ENCODE assay signal across 19 cellular contexts in the genomic region with DNA sequence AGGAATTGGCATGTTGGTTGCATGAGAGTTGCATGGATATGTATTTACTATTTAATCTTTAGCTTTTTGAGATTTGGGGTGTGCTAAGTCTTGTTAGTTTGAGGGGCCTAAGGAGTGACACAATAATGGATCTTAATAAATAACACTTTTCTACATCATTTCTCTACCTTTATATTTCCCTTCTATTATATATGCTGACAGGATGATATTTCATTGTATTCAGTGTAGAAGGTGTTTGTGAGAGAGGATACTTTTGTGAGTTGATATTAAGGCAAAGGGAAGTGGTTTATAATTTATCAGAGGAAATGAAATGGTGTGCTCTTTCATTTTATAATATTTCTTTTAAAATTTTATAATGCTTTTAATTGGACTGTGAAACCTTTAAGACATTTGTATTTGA. TPM values are rescaled to one million over a fixed set of nuclear protein-coding genes. Genes with fewer than 3 reads are reported as not detected.
DNase-seq lines count a peak whose midpoint lies in the region; ATAC-seq and TF ChIP-seq lines count a peak whose summit lies in the region.
"Had no signal": no experiment of that assay in that cellular context is flagged by ENCODE, and none has a peak within 500 bp of the region (broad histone marks: within the 10 kb centered on the region; RNA-seq: fewer than 3 reads in every experiment).

No MANE protein-coding gene starts in this region.

- H3K27me3 Mint-ChIP-seq in effector memory CD8-positive, alpha-beta T cell = no peaks in the 10 kb centered on the region
- H3K27me3 Mint-ChIP-seq: activated naive CD8-positive, alpha-beta T cell treated with anti-CD3 and anti-CD28 coated beads for 36 hours had no signal

- DNase-seq in heart left ventricle (no peak), right atrium auricular region (ENCODE audit: low spot score) (no peak), thoracic aorta (ENCODE audit: low spot score) (no peak), mucosa of gallbladder (ENCODE audit: low spot score) (no peak)
- DNase-seq in effector memory CD8-positive, alpha-beta T cell = no peak
- DNase-seq: activated naive CD8-positive, alpha-beta T cell treated with anti-CD3 and anti-CD28 coated beads for 36 hours; body of pancreas; effector memory CD4-positive, alpha-beta T cell; esophagus squamous epithelium; left colon; NCI-H1436 treated with DMSO at 0.1 percent for 48 hours; NCI-H524 treated with DMSO at 0.1 percent for 48 hours; nephron progenitor cell had no signal

- H2AFZ ChIP-seq in Loucy (ENCODE audit: low read length) = no peak overlapping the region
- H2AFZ ChIP-seq: parathyroid adenoma had no signal

- H3K79me2 ChIP-seq in Loucy (ENCODE audit: insufficient read depth, low read length) = peaks cover 98% of the 10 kb centered on the region

- H3K27me3 ChIP-seq in heart left ventricle = no peaks in the 10 kb centered on the region
- no peaks in the 10 kb centered on the region for H3K27me3 ChIP-seq in right atrium auricular region
- no peaks in the 10 kb centered on the region for H3K27me3 ChIP-seq in Loucy (ENCODE audit: insufficient read depth, low read length, poor library complexity, severe bottlenecking)
- no peaks in the 10 kb centered on the region for H3K27me3 ChIP-seq in thoracic aorta (replicated peaks; ENCODE audit: insufficient read depth)
- H3K27me3 ChIP-seq: body of pancreas, esophagus squamous epithelium had no signal

- H3K9me3 Mint-ChIP-seq in effector memory CD8-positive, alpha-beta T cell = no peaks in the 10 kb centered on the region
- H3K9me3 Mint-ChIP-seq: activated naive CD8-positive, alpha-beta T cell treated with anti-CD3 and anti-CD28 coated beads for 36 hours; nephron progenitor cell; WTC11 had no signal

- H3K9me3 ChIP-seq in heart left ventricle (no peaks in the 10 kb centered on the region), right atrium auricular region (no peaks in the 10 kb centered on the region), Loucy (ENCODE audit: insufficient read depth, low read depth, low read length) (no peaks in the 10 kb centered on the region), thoracic aorta (no peaks in the 10 kb centered on the region)
- H3K9me3 ChIP-seq: body of pancreas, esophagus squamous epithelium, HAP-1 had no signal

- intact Hi-C loops in heart left ventricle (cut with DNase I) = loop anchor here in 4 of 10 donors (5.0 kb wide), 2 partner anchors 463 to 1023 kb away; no protein-coding TSS in a partner anchor

- H3K27ac Mint-ChIP-seq in effector memory CD8-positive, alpha-beta T cell = peak overlapping the region; percentile 36 to 62
- H3K27ac Mint-ChIP-seq: WTC11 had no signal

- H3K36me3 ChIP-seq in heart left ventricle = peaks cover 0 to 24% (median 19%) of the 10 kb centered on the region in 9 donors
- peaks cover 15% of the 10 kb centered on the region for H3K36me3 ChIP-seq in right atrium auricular region
- peaks cover 28% of the 10 kb centered on the region for H3K36me3 ChIP-seq in Loucy (ENCODE audit: insufficient read depth, low read length)
- H3K36me3 ChIP-seq in thoracic aorta = no peaks in the 10 kb centered on the region
- H3K36me3 ChIP-seq: HAP-1 had no signal

- ATAC-seq in heart left ventricle (no peak), thoracic aorta (ENCODE audit: insufficient number of reproducible peaks, low FRiP score, low read depth) (no peak), GM18519 (IDR thresholded peaks at IDR 0.05; ENCODE audit: low FRiP score, unreplicated experiment) (no peak)
- ATAC-seq in effector memory CD8-positive, alpha-beta T cell (replicated peaks) = no peak
- ATAC-seq: body of pancreas, left colon, sciatic nerve, WTC11 had no signal

- H3K9me2 ChIP-seq in Loucy (replicated peaks; ENCODE audit: low read depth, low read length) = no peaks in the 10 kb centered on the region

- peak overlapping the region; percentile 55 to 61 for H3K4me3 Mint-ChIP-seq in effector memory CD8-positive, alpha-beta T cell
- H3K4me3 Mint-ChIP-seq: activated naive CD8-positive, alpha-beta T cell treated with anti-CD3 and anti-CD28 coated beads for 36 hours; nephron progenitor cell; WTC11 had no signal

- H3K4me1 ChIP-seq in heart left ventricle = peaks cover 5 to 96% (median 86%) of the 10 kb centered on the region in 12 donors
- peaks cover 0 to 88% of the 10 kb centered on the region in 2 donors for H3K4me1 ChIP-seq in right atrium auricular region
- peaks cover 66% of the 10 kb centered on the region for H3K4me1 ChIP-seq in Loucy (ENCODE audit: insufficient read depth, low read length, poor library complexity, severe bottlenecking)
- peaks cover 61 to 96% of the 10 kb centered on the region in 2 donors for H3K4me1 ChIP-seq in thoracic aorta (ENCODE audit: control insufficient read depth in 1 of 2, low read depth in 2 of 2)
- H3K4me1 ChIP-seq: HAP-1 had no signal

- peaks cover 73% of the 10 kb centered on the region for H4K20me1 ChIP-seq in Loucy (ENCODE audit: insufficient read depth, low read length, poor library complexity, severe bottlenecking)

- peak overlapping the region in 9 of 12 donors; percentile 10 to 94 (median 86) for H3K27ac ChIP-seq in heart left ventricle
- peak overlapping the region in 1 of 2 donors; percentile 95 for H3K27ac ChIP-seq in right atrium auricular region
- H3K27ac ChIP-seq in thoracic aorta = peak overlapping the region; percentile 75 to 77
- H3K27ac ChIP-seq: body of pancreas, parathyroid adenoma had no signal

- no peak overlapping the region for H3K4me3 ChIP-seq in heart left ventricle
- no peak overlapping the region for H3K4me3 ChIP-seq in right atrium auricular region
- peak overlapping the region; percentile 8 for H3K4me3 ChIP-seq in Loucy (ENCODE audit: low read length, poor library complexity, severe bottlenecking)
- no peak overlapping the region for H3K4me3 ChIP-seq in thoracic aorta
- H3K4me3 ChIP-seq: body of pancreas, esophagus squamous epithelium, HAP-1 had no signal

- H3K36me3 Mint-ChIP-seq in effector memory CD8-positive, alpha-beta T cell (ENCODE audit: insufficient read depth) = peaks cover 29% of the 10 kb centered on the region

- peaks cover 4% of the 10 kb centered on the region; the same call in 1 of the 2 replicates for H3F3A ChIP-seq in Loucy (ENCODE audit: low read depth)

- peaks cover 49 to 69% of the 10 kb centered on the region in 2 donors for H3K4me1 Mint-ChIP-seq in effector memory CD8-positive, alpha-beta T cell (ENCODE audit: low read depth in 2 of 2)

- TF ChIP-seq CTCF in heart left ventricle (IDR thresholded peaks at IDR 0.05) = no peak
- no peak for TF ChIP-seq CTCF in right atrium auricular region (IDR thresholded peaks at IDR 0.05)
- no peak for TF ChIP-seq CTCF in Loucy (conservative IDR thresholded peaks at IDR 0.05; ENCODE audit: low read length)
- no peak for TF ChIP-seq CTCF in thoracic aorta (IDR thresholded peaks at IDR 0.05)

- peak overlapping the region; percentile 30 for H3K4me2 ChIP-seq in Loucy (ENCODE audit: low read depth, low read length, poor library complexity, severe bottlenecking)

- H3K9ac ChIP-seq in Loucy (ENCODE audit: low read depth, low read length, poor library complexity, severe bottlenecking) = no peak overlapping the region
- H3K9ac ChIP-seq: parathyroid adenoma had no signal

- TF ChIP-seq POLR2A in heart left ventricle (IDR thresholded peaks at IDR 0.05) = no peak

RNA-seq across cellular contexts. Expression of a gene that starts 55.0 kb away (rescaled TPM):
- total RNA-seq in heart left ventricle = 100 to 1,000 TPM in 6 of 9 donors, 10 to 100 TPM in 3; 80.3 to 221 (median 147) TPM
- 10 to 100 TPM; 16.3 to 65.2 TPM for polyA plus RNA-seq in heart left ventricle
- 10 to 100 TPM; 87.0 to 91.1 TPM for total RNA-seq in right atrium auricular region
- 10 to 100 TPM; 81.8 to 91.5 TPM for total RNA-seq in thoracic aorta
- total RNA-seq in mucosa of gallbladder = 125 TPM
